8 cellular contexts compared by ENCODE assay signal in genomic region chr19:40612831-40613668, GRCh38. TPM values are rescaled to one million over a fixed set of nuclear protein-coding genes. Genes with fewer than 3 reads are reported as not detected.
A peak's percentile ranks its signal among the peaks of the same experiment; 100 is the strongest.
DNase-seq lines count a peak whose midpoint lies in the region; ATAC-seq and TF ChIP-seq lines count a peak whose summit lies in the region.

No MANE protein-coding gene starts in this region.

- peaks cover 27 to 44% of the 10 kb centered on the region in 2 donors for H3K4me1 ChIP-seq in mucosa of rectum (ENCODE audit: control insufficient read depth in 2 of 2, insufficient read depth in 2 of 2, low read length in 2 of 2)

- H3K36me3 Mint-ChIP-seq in HFFc6 (ENCODE audit: low read depth) (no peaks in the 10 kb centered on the region), WTC11 (peaks cover 12% of the 10 kb centered on the region; the same call in 1 of the 2 replicates)

- TF ChIP-seq CTCF in AG04449 (IDR thresholded peaks at IDR 0.05; ENCODE audit: insufficient read depth, low read length, missing control alignments) = no peak
- TF ChIP-seq CTCF in HFFc6 (IDR thresholded peaks at IDR 0.05) = no peak
- TF ChIP-seq CTCF in WTC11 (IDR thresholded peaks at IDR 0.05) = no peak

- peak overlapping the region; percentile 91 for H3K4me3 Mint-ChIP-seq in HFFc6
- peak overlapping the region; percentile 90 for H3K4me3 Mint-ChIP-seq in WTC11

- H3K27ac Mint-ChIP-seq in HFFc6 (peak overlapping the region; percentile 94), WTC11 (peak overlapping the region; percentile 97)

- H3K4me3 ChIP-seq in AG04449 (ENCODE audit: low read depth, low read length) = peak overlapping the region; percentile 89
- peak overlapping the region; percentile 77 to 85 for H3K4me3 ChIP-seq in mucosa of rectum (ENCODE audit: low read length in 2 of 2)

- peak overlapping the region; percentile 91 to 92 for H3K9ac ChIP-seq in mucosa of rectum (ENCODE audit: low read depth in 1 of 2, low read length in 2 of 2)

- DNase-seq in AG04449 (ENCODE audit: low read depth, low spot score) (no peak), HFFc6 (no peak), WTC11 (ENCODE audit: low spot score) (peak; percentile 94), dermis blood vessel endothelial cell (peak; percentile 67), superior temporal gyrus (ENCODE audit: extremely low spot score) (no peak), GOT3 (lab: John Stamatoyannopoulos, UW) (no peak)
- DNase-seq in stimulated activated naive CD4-positive, alpha-beta T cell (lab: John Stamatoyannopoulos, UW) = peak; percentile 22 to 75 (median 60)

- peak overlapping the region; percentile 94 to 97 for H3K27ac ChIP-seq in mucosa of rectum (ENCODE audit: low read depth in 2 of 2, low read length in 2 of 2)

- no peaks in the 10 kb centered on the region for H3K27me3 ChIP-seq in mucosa of rectum (ENCODE audit: control insufficient read depth in 2 of 2, insufficient read depth in 2 of 2, low read length in 2 of 2)

- ATAC-seq in WTC11 = peak; percentile 20

- H3K4me1 Mint-ChIP-seq in HFFc6 (ENCODE audit: low read depth) (peaks cover 28% of the 10 kb centered on the region), WTC11 (peaks cover 27% of the 10 kb centered on the region)

- H3K27me3 Mint-ChIP-seq in HFFc6 (ENCODE audit: insufficient read depth) = peaks cover 1% of the 10 kb centered on the region
- peaks cover 54% of the 10 kb centered on the region for H3K27me3 Mint-ChIP-seq in WTC11 (ENCODE audit: low read depth)

- peaks cover 0 to 3% of the 10 kb centered on the region in 2 donors for H3K36me3 ChIP-seq in mucosa of rectum (ENCODE audit: control insufficient read depth in 2 of 2, insufficient read depth in 2 of 2, low read length in 2 of 2)

- POLR2A ChIA-PET in AG04449 (lab: Yijun Ruan, JAX) (no interaction called here), WTC11 (lab: Charles Lee) (interaction anchor here (0.6 to 3.0 kb wide), 4 partner anchors 9 to 104 kb away, joined by 4 to 39 read pairs (median 6); partner anchors contain the start of genes COQ8B and ITPKC)

- H3K9me3 Mint-ChIP-seq in HFFc6 (no peaks in the 10 kb centered on the region), WTC11 (no peaks in the 10 kb centered on the region)

- CTCF ChIA-PET in AG04449 (lab: Yijun Ruan, JAX) = interaction anchor here (0.9 to 4.5 kb wide), 5 partner anchors 9 to 193 kb away, joined by 3 to 45 read pairs (median 7); partner anchors contain the start of gene LTBP4
- CTCF ChIA-PET in WTC11 (lab: Charles Lee) = interaction anchor here (0.6 to 4.0 kb wide), 20 partner anchors 10 to 753 kb away, joined by 3 to 94 read pairs (median 4); partner anchors contain the start of genes BLVRB and LTBP4

- H3K9me3 ChIP-seq in mucosa of rectum (ENCODE audit: control insufficient read depth in 2 of 2, low read length in 2 of 2) = no peaks in the 10 kb centered on the region

TF ChIP-seq in WTC11, 78 proteins besides CTCF, POLR2A, EP300 and RAD21:
- TF ChIP-seq ZNF138 (CRISPR knock-in tag; conservative IDR thresholded peaks at IDR 0.05) (no peak), FOXJ3 (CRISPR knock-in tag; IDR thresholded peaks at IDR 0.05; ENCODE audit: borderline replicate concordance) (no peak), PREB (CRISPR knock-in tag; IDR thresholded peaks at IDR 0.05; ENCODE audit: borderline replicate concordance) (no peak), USF1 (CRISPR knock-in tag; IDR thresholded peaks at IDR 0.05) (peak; percentile 69; the same call in 1 of the 2 replicates), SP1 (CRISPR knock-in tag; conservative IDR thresholded peaks at IDR 0.05) (peak; percentile 55; the same call in 1 of the 2 replicates), USF2 (CRISPR knock-in tag; IDR thresholded peaks at IDR 0.05) (peak; percentile 69), ZNF121 (CRISPR knock-in tag; IDR thresholded peaks at IDR 0.05) (peak; percentile 68), MAX (CRISPR knock-in tag; IDR thresholded peaks at IDR 0.05) (0 out of 2 replicates have a peak, but pooled peaks have one; percentile 36)

RNA-seq across cellular contexts. Expression of gene LTBP4, which starts 11.9 kb away (rescaled TPM):
- 10 to 100 TPM; 36.6 to 54.9 (median 51.4) TPM for total RNA-seq in HFFc6 (2021; fragmentation: NEBNext Ultra II Directional; extraction: Animal tissue kit (Norgen Biotek cat#: 25700))
- total RNA-seq in WTC11 (2021) = 125 to 168 TPM (median 166 TPM) in 3 replicates
- total RNA-seq in dermis blood vessel endothelial cell = 16.8 and 25.2 TPM in 2 replicates

RNA-seq across cellular contexts. Expression of gene SHKBP1, which starts 36.4 kb away (rescaled TPM):
- total RNA-seq in HFFc6 (2021; fragmentation: NEBNext Ultra II Directional; extraction: Animal tissue kit (Norgen Biotek cat#: 25700)) = 10 to 100 TPM; 58.5 to 95.2 (median 83.0) TPM
- total RNA-seq in WTC11 (2021) = 71.7 to 82.1 TPM (median 76.9 TPM) in 3 replicates
- 27.7 and 67.0 TPM in 2 replicates for total RNA-seq in dermis blood vessel endothelial cell

Comparison
In these comparisons a context has a peak if more than half of its experiments do, and no peak if none do; other contexts are left out.
1. DNase-seq: peak in WTC11 (single experiment), dermis blood vessel endothelial cell (single experiment) and stimulated activated naive CD4-positive, alpha-beta T cell (6 of 6); none in AG04449 (single experiment), HFFc6 (single experiment), superior temporal gyrus (single experiment) and GOT3 (single experiment).